16 cellular contexts compared by ENCODE assay signal in the genomic region with DNA sequence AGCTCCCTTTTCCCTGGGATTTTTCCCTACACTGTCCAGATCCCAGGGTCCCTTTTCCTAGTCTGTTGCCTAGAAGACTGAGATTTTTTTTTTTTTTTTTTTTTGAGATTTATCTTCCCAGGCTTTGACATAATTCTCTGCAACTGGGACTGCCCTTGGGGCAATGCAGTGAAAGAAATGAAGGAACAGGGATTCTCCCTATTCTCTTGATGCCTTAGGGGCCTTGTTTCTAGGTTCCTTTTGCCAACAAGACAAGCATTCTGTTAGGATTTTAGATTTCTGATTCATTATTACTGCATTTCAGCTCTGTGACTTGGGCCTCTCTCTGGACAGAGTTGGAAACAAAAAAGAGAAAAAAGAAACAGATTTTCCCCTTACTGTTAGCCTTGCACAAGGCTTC. TPM values are rescaled to one million over a fixed set of nuclear protein-coding genes. Genes with fewer than 3 reads are reported as not detected.
DNase-seq lines count a peak whose midpoint lies in the region; FAIRE-seq and TF ChIP-seq lines count a peak whose summit lies in the region.
"Had no signal": no experiment of that assay in that cellular context is flagged by ENCODE, and none has a peak within 500 bp of the region (broad histone marks: within the 10 kb centered on the region; RNA-seq: fewer than 3 reads in every experiment).

No MANE protein-coding gene starts in this region.

- H3K27ac ChIP-seq in mammary epithelial cell (ENCODE audit: insufficient read depth, low read depth, low read length) = no peak overlapping the region

- BruUV-seq in mammary epithelial cell (replicated peaks; lab: Mats Ljungman, UMichigan) = no TSS peak

- FAIRE-seq in GM12892 (lab: Jason Lieb, UNC) = no peak
- FAIRE-seq: D721Med had no signal

- peak overlapping the region; percentile 0 for H3K9ac ChIP-seq in mammary epithelial cell (ENCODE audit: insufficient read depth, low read length)

- H3K9me3 Mint-ChIP-seq in HFFc6 (no peaks in the 10 kb centered on the region), mesothelial cell of epicardium (no peaks in the 10 kb centered on the region)

- H3K27me3 Mint-ChIP-seq in HFFc6 (ENCODE audit: insufficient read depth) (no peaks in the 10 kb centered on the region), mesothelial cell of epicardium (ENCODE audit: low read depth) (no peaks in the 10 kb centered on the region)
- H3K27me3 Mint-ChIP-seq: CD8-positive, alpha-beta memory T cell had no signal

- H3K4me3 Mint-ChIP-seq in HFFc6 = no peak overlapping the region
- no peak overlapping the region for H3K4me3 Mint-ChIP-seq in mesothelial cell of epicardium
- H3K4me3 Mint-ChIP-seq: CD8-positive, alpha-beta memory T cell had no signal

- intact Hi-C loops in mammary epithelial cell (cut with micrococcal nuclease) = no loop called here

- peaks cover 10% of the 10 kb centered on the region for H3K36me3 ChIP-seq in mammary epithelial cell (ENCODE audit: insufficient read depth, low read length)

- TF ChIP-seq CTCF in HFFc6 (IDR thresholded peaks at IDR 0.05) = no peak
- no peak for TF ChIP-seq CTCF in mammary epithelial cell (conservative IDR thresholded peaks at IDR 0.05 in 1 of 2, IDR thresholded peaks at IDR 0.05 in 1 of 2; ENCODE audit: extremely low read depth in 1 of 2, insufficient read depth in 1 of 2, low read depth in 1 of 2, low read length in 2 of 2)
- TF ChIP-seq CTCF in mesothelial cell of epicardium (IDR thresholded peaks at IDR 0.05; ENCODE audit: unreplicated experiment) = no peak

- in situ Hi-C loops in mammary epithelial cell (cut with MboI; ENCODE audit: low sequenced_read_pairs in 2 of 2) = no loop called here

- H3K4me1 Mint-ChIP-seq in HFFc6 (ENCODE audit: low read depth) (peaks cover 21% of the 10 kb centered on the region), mesothelial cell of epicardium (peaks cover 17% of the 10 kb centered on the region)

- H3K79me2 ChIP-seq in mammary epithelial cell (ENCODE audit: insufficient read depth, low read length) = peaks cover 37% of the 10 kb centered on the region

- DNase-seq in COLO829 (ENCODE audit: low spot score) (peak; percentile 64), HFFc6 (no peak), mammary epithelial cell (no peak), mesothelial cell of epicardium (ENCODE audit: low spot score in 2 of 2, unreplicated experiment in 2 of 2) (no peak), NCI-H1694 (lab: John Stamatoyannopoulos, UW) (no peak), iPS-NIHi11 (ENCODE audit: low spot score) (no peak), GM12892 (ENCODE audit: insufficient read length) (no peak)
- DNase-seq: C1 segment of cervical spinal cord; CD8-positive, alpha-beta memory T cell; HCEC 1CT; Kasumi-1; NCI-H1092 treated with DMSO at 0.1 percent for 48 hours; NCI-H146; NCI-H2081; NCI-H446 treated with DMSO at 0.1 percent for 48 hours had no signal

- no peak overlapping the region for H3K4me3 ChIP-seq in mammary epithelial cell (replicated peaks in 1 of 3; ENCODE audit: insufficient read depth in 1 of 3, low read depth in 2 of 3, low read length in 3 of 3)

- dilution Hi-C loops in mammary epithelial cell (cut with HindIII; ENCODE audit: low sequenced_read_pairs) = no loop called here

- H3K4me1 ChIP-seq in mammary epithelial cell (ENCODE audit: insufficient read depth, low read length) = no peaks in the 10 kb centered on the region

- H3K9me3 ChIP-seq in mammary epithelial cell (replicated peaks; ENCODE audit: insufficient read depth, low read length) = no peaks in the 10 kb centered on the region

- CTCF ChIA-PET in mammary epithelial cell (lab: Charles Lee; ENCODE audit: low non-redundant PET) = no interaction called here

- H3K4me2 ChIP-seq in mammary epithelial cell (ENCODE audit: insufficient read depth, low read depth, low read length) = no peak overlapping the region

- H3K27ac Mint-ChIP-seq in HFFc6 (peak overlapping the region; percentile 25), mesothelial cell of epicardium (peak overlapping the region; percentile 78)
- H3K27ac Mint-ChIP-seq: CD8-positive, alpha-beta memory T cell had no signal

- H4K20me1 ChIP-seq in mammary epithelial cell (ENCODE audit: insufficient read depth, low read length) = no peaks in the 10 kb centered on the region

- H3K27me3 ChIP-seq in mammary epithelial cell (ENCODE audit: insufficient read depth, low read length) = no peaks in the 10 kb centered on the region

- H3K36me3 Mint-ChIP-seq in HFFc6 (ENCODE audit: low read depth) = peaks cover 21% of the 10 kb centered on the region
- peaks cover 20% of the 10 kb centered on the region for H3K36me3 Mint-ChIP-seq in mesothelial cell of epicardium

- TF ChIP-seq POLR2A in GM12892 (IDR thresholded peaks at IDR 0.05; ENCODE audit: low read depth, low read length) = no peak

- no peak overlapping the region for H2AFZ ChIP-seq in mammary epithelial cell (ENCODE audit: low read depth, low read length)

RNA-seq across cellular contexts. Expression of a gene that starts 47.3 kb away (rescaled TPM):
- total RNA-seq in HFFc6 (2021; fragmentation: NEBNext Ultra II Directional; extraction: Animal tissue kit (Norgen Biotek cat#: 25700)) = 10 to 100 TPM; 20.2 to 26.4 (median 24.0) TPM
- 10 to 100 TPM; 23.7 to 33.2 TPM for total RNA-seq in mammary epithelial cell
- 7.3 TPM for polyA plus RNA-seq in mammary epithelial cell
- 35.1 TPM for polyA minus RNA-seq in mammary epithelial cell
- total RNA-seq in mesothelial cell of epicardium = 62.6 to 64.9 TPM (median 63.0 TPM) in 3 replicates
- polyA plus RNA-seq in GM12892 (2012; ENCODE audit: missing spikeins) = 7.5 TPM
